In genomic region chr1:184843732-184844495, GRCh38 we compare ENCODE assay signal across 9 cellular contexts.
DNase-seq lines count a peak whose midpoint lies in the region; ATAC-seq and TF ChIP-seq lines count a peak whose summit lies in the region.
"Had no signal": no experiment of that assay in that cellular context is flagged by ENCODE, and none has a peak within 500 bp of the region (broad histone marks: within the 10 kb centered on the region; RNA-seq: fewer than 3 reads in every experiment).

No MANE protein-coding gene starts in this region.

- peak overlapping the region; percentile 25 for H3K27ac ChIP-seq in left ventricle myocardium inferior (replicated peaks)
- H3K27ac ChIP-seq: BLaER1 had no signal

- no peak for DNase-seq in left ventricle myocardium inferior
- DNase-seq in cardiac septum (ENCODE audit: low spot score): no peak
- DNase-seq in activated CD8-positive, alpha-beta memory T cell treated with anti-CD3 and anti-CD28 coated beads, Interleukin-2, amount 50 U/mL, for 24 hours (ENCODE audit: extremely low read depth): peak; percentile 18
- peak; percentile 11 for DNase-seq in stimulated activated CD4-positive, alpha-beta T cell treated with anti-CD3 and anti-CD28 coated beads, Interleukin-4, amount 100 ng/mL, for 1 hour
- no peak for DNase-seq in kidney tubule cell (ENCODE audit: low spot score)
- DNase-seq in NCI-H1436 (lab: John Stamatoyannopoulos, UW): no peak
- no peak for DNase-seq in Kasumi-1 (lab: John Stamatoyannopoulos, UW)

- H3K27me3 ChIP-seq in left ventricle myocardium inferior (ENCODE audit: low read depth): no peaks in the 10 kb centered on the region
- H3K27me3 ChIP-seq: BLaER1 had no signal

- H3K4me1 ChIP-seq in left ventricle myocardium inferior: peaks cover 50% of the 10 kb centered on the region
- H3K4me1 ChIP-seq: BLaER1 had no signal

- intact Hi-C loops in left ventricle myocardium inferior (cut with micrococcal nuclease) (no loop called here), cardiac septum (cut with DNase I) (no loop called here)

- no peaks in the 10 kb centered on the region for H3K36me3 ChIP-seq in left ventricle myocardium inferior
- H3K36me3 ChIP-seq: BLaER1 had no signal

- no peak overlapping the region for H3K4me3 ChIP-seq in left ventricle myocardium inferior
- H3K4me3 ChIP-seq: BLaER1 had no signal

- ATAC-seq in HG03457 (IDR thresholded peaks at IDR 0.05; ENCODE audit: unreplicated experiment): peak; percentile 98

- H3K9me3 ChIP-seq in left ventricle myocardium inferior (replicated peaks): no peaks in the 10 kb centered on the region
- H3K9me3 ChIP-seq: BLaER1 had no signal

- TF ChIP-seq CTCF in left ventricle myocardium inferior (IDR thresholded peaks at IDR 0.05; ENCODE audit: borderline replicate concordance): no peak

Comparison
In these comparisons a context has a peak if more than half of its experiments do, and no peak if none do; other contexts are left out.
1. DNase-seq: peak in activated CD8-positive, alpha-beta memory T cell treated with anti-CD3 and anti-CD28 coated beads, Interleukin-2, amount 50 U/mL, for 24 hours (single experiment) and stimulated activated CD4-positive, alpha-beta T cell treated with anti-CD3 and anti-CD28 coated beads, Interleukin-4, amount 100 ng/mL, for 1 hour (single experiment); none in left ventricle myocardium inferior (single experiment), cardiac septum (single experiment), kidney tubule cell (single experiment), NCI-H1436 (single experiment) and Kasumi-1 (0 of 2).